Comparison of ENCODE assay signal across 8 cellular contexts in genomic region chrX:72181178-72182125, GRCh38. TPM values are rescaled to one million over a fixed set of nuclear protein-coding genes. Genes with fewer than 3 reads are reported as not detected.
DNase-seq lines count a peak whose midpoint lies in the region; ATAC-seq, FAIRE-seq and TF ChIP-seq lines count a peak whose summit lies in the region.

PIN4 (plus strand) TSS chrX:72181757; CDS start chrX:72181786, 29 bp downstream.

- H3K79me2 ChIP-seq in HepG2 (ENCODE audit: insufficient read depth, low read length), result peaks cover 16% of the 10 kb centered on the region

- peak; percentile 56 to 65 for TF ChIP-seq POLR2A in HepG2 (IDR thresholded peaks at IDR 0.05; ENCODE audit: insufficient read depth in 1 of 2, low read depth in 2 of 2, low read length in 2 of 2)

- in situ Hi-C loops in HepG2 (cut with HindIII; ENCODE audit: extremely low pct_ligation_motif_present, low pct_unique_long_range_greater_than_20kb), result no loop called here

- peak; percentile 96 for ATAC-seq in GM19395 (IDR thresholded peaks at IDR 0.05; ENCODE audit: unreplicated experiment)
- peak; percentile 90 for ATAC-seq in HG03558 (IDR thresholded peaks at IDR 0.05; ENCODE audit: extremely low read depth, unreplicated experiment)
- ATAC-seq in HepG2, result peak; percentile 98

- TF ChIP-seq RAD21 in HepG2 (CRISPR knock-in tag; IDR thresholded peaks at IDR 0.05), result no peak

- peak; percentile 24 to 93 (median 80) for DNase-seq in C1 segment of cervical spinal cord (lab: John Stamatoyannopoulos, UW)
- DNase-seq in NCI-H748 (lab: John Stamatoyannopoulos, UW; ENCODE audit: unreplicated experiment), result peak; percentile 98
- peak; percentile 74 for DNase-seq in activated CD4-positive, alpha-beta T cell treated with anti-CD3 and anti-CD28 coated beads, Interleukin-2, amount 50 U/mL, for 1 hour
- peak; percentile 94 to 96 for DNase-seq in dermis microvascular lymphatic vessel endothelial cell (ENCODE audit: low read depth in 2 of 2)
- peak; percentile 95 for DNase-seq in HepG2 (ENCODE audit: low spot score)
- peak; percentile 76 for DNase-seq in stimulated activated CD4-positive, alpha-beta T cell treated with anti-CD3 and anti-CD28 coated beads, Interleukin-4, amount 100 ng/mL, for 1 hour

- CTCF ChIA-PET in HepG2 (lab: Yijun Ruan, JAX; ENCODE audit: low intra/inter-chr PET ratio, low total read pairs), result no interaction called here

- peak; percentile 79 for FAIRE-seq in HepG2 (lab: Jason Lieb, UNC)

- no peaks in the 10 kb centered on the region; a peak in 1 of 5 replicates for H3K36me3 ChIP-seq in HepG2 (replicated peaks in 1 of 2; ENCODE audit: control insufficient read depth in 1 of 2, insufficient read depth in 2 of 2, low read length in 2 of 2)

- peak within 1 kb of the TSS; percentile 94 for H3K9ac ChIP-seq in HepG2 (ENCODE audit: insufficient read depth, low read depth, low read length)

- H3K4me2 ChIP-seq in HepG2 (ENCODE audit: low read depth, low read length), result peak within 1 kb of the TSS; percentile 84

- peak within 1 kb of the TSS; percentile 83 to 86 (median 85) for H3K4me3 ChIP-seq in HepG2 (replicated peaks in 1 of 3; ENCODE audit: insufficient read depth in 1 of 3, low read depth in 2 of 3, low read length in 3 of 3)

- peak within 1 kb of the TSS; percentile 63 for H2AFZ ChIP-seq in HepG2 (ENCODE audit: low read length)

- 3% methylated on average over 15 of the region's 46 CpGs for WGBS in HepG2 (ENCODE audit: low lambda C conversion rate)

- peak within 1 kb of the TSS; percentile 88 for H3K27ac ChIP-seq in HepG2 (ENCODE audit: extremely low read length, insufficient read depth, low read length)

- BruUV-seq in HepG2 (replicated peaks; lab: Mats Ljungman, UMichigan), result no TSS peak

- intact Hi-C loops in HepG2 (cut with micrococcal nuclease; ENCODE audit: unreplicated experiment), result loop anchor here (10.0 kb wide), 1 partner anchor 53 kb away; the partner anchor contains the start of gene ERCC6L

- no peak for TF ChIP-seq CTCF in HepG2 (CRISPR knock-in tag; IDR thresholded peaks at IDR 0.05)

- no peaks in the 10 kb centered on the region for H3K9me3 ChIP-seq in HepG2 (ENCODE audit: low read length)

- POLR2A ChIA-PET in HepG2 (lab: Yijun Ruan, JAX), result interaction anchor here (0.7 to 1.6 kb wide), 6 partner anchors 8 to 390 kb away, joined by 3 to 8 read pairs (median 4); partner anchors contain the start of genes ERCC6L and RPS4X

- TF ChIP-seq EP300 in HepG2 (IDR thresholded peaks at IDR 0.05; ENCODE audit: low read depth in 2 of 2, low read length in 2 of 2) (no peak), HepG2 (CRISPR knock-in tag; IDR thresholded peaks at IDR 0.05; ENCODE audit: borderline replicate concordance) (no peak)

- peaks cover 13% of the 10 kb centered on the region for H3K4me1 ChIP-seq in HepG2 (ENCODE audit: insufficient read depth, low read length)

- H4K20me1 ChIP-seq in HepG2 (ENCODE audit: insufficient read depth, low read length), result no peaks in the 10 kb centered on the region

- H3K27me3 ChIP-seq in HepG2 (ENCODE audit: control insufficient read depth in 1 of 2, insufficient read depth in 2 of 2, low read length in 2 of 2), result no peaks in the 10 kb centered on the region

TF ChIP-seq in HepG2, 621 proteins besides CTCF, POLR2A, EP300 and RAD21 (continues in another document):
- TF ChIP-seq CREM (IDR thresholded peaks at IDR 0.05) (peak; percentile 44; the same call in 1 of the 2 replicates), CREM (CRISPR knock-in tag; IDR thresholded peaks at IDR 0.05) (no peak), KAT8 (CRISPR knock-in tag; IDR thresholded peaks at IDR 0.05) (peak; percentile 76), ZNF616 (CRISPR knock-in tag; IDR thresholded peaks at IDR 0.05; ENCODE audit: low read depth) (no peak), HMGXB4 (CRISPR knock-in tag; IDR thresholded peaks at IDR 0.05; ENCODE audit: borderline replicate concordance in 1 of 2, low read depth in 1 of 2) (peak in 1 of 2 experiments; percentile 51; a peak in 1 of 4 replicates), NFYB (CRISPR knock-in tag; IDR thresholded peaks at IDR 0.05) (peak; percentile 83), SMAD9 (CRISPR knock-in tag; IDR thresholded peaks at IDR 0.05) (no peak), DNMT1 (CRISPR knock-in tag; IDR thresholded peaks at IDR 0.05) (no peak), ZNF749 (CRISPR knock-in tag; IDR thresholded peaks at IDR 0.05; ENCODE audit: borderline replicate concordance) (no peak), E2F1 (CRISPR knock-in tag; IDR thresholded peaks at IDR 0.05) (no peak), PHF8 (CRISPR knock-in tag; IDR thresholded peaks at IDR 0.05) (peak; percentile 67), NCOR1 (IDR thresholded peaks at IDR 0.05; ENCODE audit: borderline replicate concordance, low read length) (peak; percentile 19; the same call in 1 of the 2 replicates), IRF2 (CRISPR knock-in tag; IDR thresholded peaks at IDR 0.05) (no peak), SIN3A (IDR thresholded peaks at IDR 0.05; ENCODE audit: borderline replicate concordance, low read depth, low read length) (peak; percentile 68; the same call in 1 of the 2 replicates), ATF7 (IDR thresholded peaks at IDR 0.05) (no peak), ATF7 (CRISPR knock-in tag; IDR thresholded peaks at IDR 0.05) (no peak), BHLHE40 (IDR thresholded peaks at IDR 0.05; ENCODE audit: low read length) (no peak)

RNA-seq across cellular contexts. Expression of gene PIN4, which starts in this region (rescaled TPM):
- total RNA-seq in dermis microvascular lymphatic vessel endothelial cell, result 10.1 and 11.0 TPM in 2 replicates
- total RNA-seq in HepG2 (2016; rRNA removed; fragmentation: Illumina TruSeq; extraction: Trizol), result 29.5 and 43.2 TPM in 2 replicates
- total RNA-seq in HepG2 (2016; cell fraction: cytosol; rRNA removed; fragmentation: Illumina TruSeq; extraction: Trizol; ENCODE audit: low read depth), result 10.7 and 11.2 TPM in 2 replicates
- total RNA-seq in HepG2 (2016; cell fraction: insoluble cytoplasmic fraction; rRNA removed; fragmentation: Illumina TruSeq; extraction: Trizol), result 30.4 and 46.3 TPM in 2 replicates
- total RNA-seq in HepG2 (2016; cell fraction: membrane; rRNA removed; fragmentation: Illumina TruSeq; extraction: Trizol), result 12.8 and 13.8 TPM in 2 replicates
- total RNA-seq in HepG2 (2016; cell fraction: nucleus; rRNA removed; fragmentation: Illumina TruSeq; extraction: Trizol), result 15.0 and 15.2 TPM in 2 replicates
- 9.9 and 12.6 TPM in 2 replicates for polyA plus RNA-seq in HepG2 (2011; rRNA removed)
- 4.8 and 7.0 TPM in 2 replicates for polyA plus RNA-seq in HepG2 (2011; cell fraction: cytosol; rRNA removed)
- polyA plus RNA-seq in HepG2 (2011; cell fraction: nucleus; rRNA removed), result 2.0 and 6.0 TPM in 2 replicates
- 26.8 and 37.1 TPM in 2 replicates for polyA plus RNA-seq in HepG2 (2012)
- polyA plus RNA-seq in HepG2 (2016; cell fraction: cytosol; fragmentation: Illumina TruSeq; extraction: Trizol; ENCODE audit: low read depth), result 16.6 and 17.5 TPM in 2 replicates
- 70.9 and 79.1 TPM in 2 replicates for polyA plus RNA-seq in HepG2 (2016; cell fraction: insoluble cytoplasmic fraction; fragmentation: Illumina TruSeq; extraction: Trizol; ENCODE audit: low read depth)
- 17.8 and 21.6 TPM in 2 replicates for polyA plus RNA-seq in HepG2 (2016; cell fraction: membrane; fragmentation: Illumina TruSeq; extraction: Trizol; ENCODE audit: low read depth)
- 25.2 and 26.0 TPM in 2 replicates for polyA plus RNA-seq in HepG2 (2016; cell fraction: nucleus; fragmentation: Illumina TruSeq; extraction: Trizol; ENCODE audit: insufficient read depth, low read depth)
- 1.4 and 2.5 TPM in 2 replicates for polyA minus RNA-seq in HepG2 (2011; rRNA and poly(A)+ RNA removed; ENCODE audit: low replicate concordance)
- 3.7 and 4.5 TPM in 2 replicates for polyA minus RNA-seq in HepG2 (2011; cell fraction: cytosol; rRNA and poly(A)+ RNA removed)
- polyA minus RNA-seq in HepG2 (2011; cell fraction: nucleus; rRNA and poly(A)+ RNA removed), result 12.4 and 15.5 TPM in 2 replicates

Comparison
In these comparisons a context has a peak if more than half of its experiments do, and no peak if none do; other contexts are left out.
1. Peak in every context shown above with its lines: DNase-seq, ATAC-seq, H3K4me3 ChIP-seq and H3K27ac ChIP-seq.